14 cellular contexts compared by ENCODE assay signal in genomic region chr6:56516003-56516402, GRCh38.
"Had no signal": no experiment of that assay in that cellular context is flagged by ENCODE, and none has a peak within 500 bp of the region (broad histone marks: within the 10 kb centered on the region; RNA-seq: fewer than 3 reads in every experiment).

No MANE protein-coding gene starts in this region.

- H3K27ac Mint-ChIP-seq: activated naive CD4-positive, alpha-beta T cell treated with anti-CD3 and anti-CD28 coated beads, Interleukin-2, amount 50 U/mL, for 72 hours had no signal

- H3K27ac ChIP-seq: skin epidermis had no signal

- FAIRE-seq: endothelial cell of umbilical vein, keratinocyte had no signal

- H3K27me3 ChIP-seq: dorsolateral prefrontal cortex, pancreas, upper lobe of left lung had no signal

- H3K4me3 Mint-ChIP-seq: activated T-cell treated with anti-CD3 and anti-CD28 coated beads, Interleukin-2, amount 50 U/mL, for 4 hours had no signal

- DNase-seq: activated effector memory CD4-positive, alpha-beta T cell treated with anti-CD3 and anti-CD28 coated beads, Interleukin-2, amount 50 U/mL, for 16 hours; activated T-cell treated with anti-CD3 and anti-CD28 coated beads, Interleukin-2, amount 50 U/mL, for 4 hours; amygdala; dorsolateral prefrontal cortex; left ventricle myocardium superior; mesendoderm; stimulated activated naive CD4-positive, alpha-beta T cell treated with Interleukin-2 at 50 U/mL for 16 hours; upper lobe of left lung had no signal

- H3K9me3 ChIP-seq: pancreas, upper lobe of left lung had no signal

- H3K4me3 ChIP-seq: dorsolateral prefrontal cortex, pancreas, skin epidermis, upper lobe of left lung had no signal

- ATAC-seq: activated CD4-positive, CD25-positive, alpha-beta regulatory T cell treated with anti-CD3 and anti-CD28 coated beads, Interleukin-2, amount 50 U/mL, for 24 hours; activated naive CD4-positive, alpha-beta T cell treated with anti-CD3 and anti-CD28 coated beads, Interleukin-2, amount 50 U/mL, for 72 hours; activated T-cell treated with anti-CD3 and anti-CD28 coated beads, Interleukin-2, amount 50 U/mL, for 4 hours; left ventricle myocardium superior had no signal
